In the genomic region with DNA sequence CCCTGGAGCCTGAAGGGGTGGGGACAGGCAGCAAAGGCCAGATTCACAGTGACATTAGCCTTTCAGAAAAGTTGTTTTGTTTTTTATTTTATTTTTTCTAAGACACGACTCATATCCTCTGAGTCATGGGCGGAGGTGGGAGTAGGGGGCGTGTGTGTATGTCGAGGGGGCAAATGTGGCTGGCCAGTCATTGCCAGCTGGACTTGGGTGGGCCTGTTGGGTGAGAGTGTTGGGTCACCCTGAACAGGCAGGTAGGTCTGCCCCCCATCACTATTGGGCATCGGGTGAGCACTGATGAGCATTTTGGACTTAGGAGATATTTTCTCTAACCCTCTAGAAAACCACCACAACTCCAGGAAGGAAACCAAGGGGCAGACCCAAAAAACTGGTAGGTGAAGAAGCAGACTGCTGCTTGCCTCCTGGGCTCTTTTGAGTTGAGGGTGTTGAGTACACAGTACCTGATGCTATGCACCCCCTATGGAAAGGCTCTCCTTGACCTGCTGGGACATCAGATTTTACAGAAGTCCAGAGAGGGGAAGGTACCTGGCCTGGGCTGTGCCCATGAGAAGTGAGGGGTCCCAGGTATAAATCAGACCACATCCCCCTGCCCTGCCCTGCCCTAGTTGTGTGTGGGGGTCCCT, we compare ENCODE assay signal across 1 cellular context.
TF ChIP-seq lines count a peak whose summit lies in the region.

No MANE protein-coding gene starts in this region.

TF ChIP-seq in WTC11, 78 proteins besides CTCF, POLR2A, EP300 and RAD21 (continued from another document):
- TF ChIP-seq, protein P1, sequence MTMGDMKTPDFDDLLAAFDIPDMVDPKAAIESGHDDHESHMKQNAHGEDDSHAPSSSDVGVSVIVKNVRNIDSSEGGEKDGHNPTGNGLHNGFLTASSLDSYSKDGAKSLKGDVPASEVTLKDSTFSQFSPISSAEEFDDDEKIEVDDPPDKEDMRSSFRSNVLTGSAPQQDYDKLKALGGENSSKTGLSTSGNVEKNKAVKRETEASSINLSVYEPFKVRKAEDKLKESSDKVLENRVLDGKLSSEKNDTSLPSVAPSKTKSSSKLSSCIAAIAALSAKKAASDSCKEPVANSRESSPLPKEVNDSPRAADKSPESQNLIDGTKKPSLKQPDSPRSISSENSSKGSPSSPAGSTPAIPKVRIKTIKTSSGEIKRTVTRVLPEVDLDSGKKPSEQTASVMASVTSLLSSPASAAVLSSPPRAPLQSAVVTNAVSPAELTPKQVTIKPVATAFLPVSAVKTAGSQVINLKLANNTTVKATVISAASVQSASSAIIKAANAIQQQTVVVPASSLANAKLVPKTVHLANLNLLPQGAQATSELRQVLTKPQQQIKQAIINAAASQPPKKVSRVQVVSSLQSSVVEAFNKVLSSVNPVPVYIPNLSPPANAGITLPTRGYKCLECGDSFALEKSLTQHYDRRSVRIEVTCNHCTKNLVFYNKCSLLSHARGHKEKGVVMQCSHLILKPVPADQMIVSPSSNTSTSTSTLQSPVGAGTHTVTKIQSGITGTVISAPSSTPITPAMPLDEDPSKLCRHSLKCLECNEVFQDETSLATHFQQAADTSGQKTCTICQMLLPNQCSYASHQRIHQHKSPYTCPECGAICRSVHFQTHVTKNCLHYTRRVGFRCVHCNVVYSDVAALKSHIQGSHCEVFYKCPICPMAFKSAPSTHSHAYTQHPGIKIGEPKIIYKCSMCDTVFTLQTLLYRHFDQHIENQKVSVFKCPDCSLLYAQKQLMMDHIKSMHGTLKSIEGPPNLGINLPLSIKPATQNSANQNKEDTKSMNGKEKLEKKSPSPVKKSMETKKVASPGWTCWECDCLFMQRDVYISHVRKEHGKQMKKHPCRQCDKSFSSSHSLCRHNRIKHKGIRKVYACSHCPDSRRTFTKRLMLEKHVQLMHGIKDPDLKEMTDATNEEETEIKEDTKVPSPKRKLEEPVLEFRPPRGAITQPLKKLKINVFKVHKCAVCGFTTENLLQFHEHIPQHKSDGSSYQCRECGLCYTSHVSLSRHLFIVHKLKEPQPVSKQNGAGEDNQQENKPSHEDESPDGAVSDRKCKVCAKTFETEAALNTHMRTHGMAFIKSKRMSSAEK (CRISPR knock-in tag; IDR thresholded peaks at IDR 0.05; ENCODE audit: borderline replicate concordance), result no peak
